In the genomic region with DNA sequence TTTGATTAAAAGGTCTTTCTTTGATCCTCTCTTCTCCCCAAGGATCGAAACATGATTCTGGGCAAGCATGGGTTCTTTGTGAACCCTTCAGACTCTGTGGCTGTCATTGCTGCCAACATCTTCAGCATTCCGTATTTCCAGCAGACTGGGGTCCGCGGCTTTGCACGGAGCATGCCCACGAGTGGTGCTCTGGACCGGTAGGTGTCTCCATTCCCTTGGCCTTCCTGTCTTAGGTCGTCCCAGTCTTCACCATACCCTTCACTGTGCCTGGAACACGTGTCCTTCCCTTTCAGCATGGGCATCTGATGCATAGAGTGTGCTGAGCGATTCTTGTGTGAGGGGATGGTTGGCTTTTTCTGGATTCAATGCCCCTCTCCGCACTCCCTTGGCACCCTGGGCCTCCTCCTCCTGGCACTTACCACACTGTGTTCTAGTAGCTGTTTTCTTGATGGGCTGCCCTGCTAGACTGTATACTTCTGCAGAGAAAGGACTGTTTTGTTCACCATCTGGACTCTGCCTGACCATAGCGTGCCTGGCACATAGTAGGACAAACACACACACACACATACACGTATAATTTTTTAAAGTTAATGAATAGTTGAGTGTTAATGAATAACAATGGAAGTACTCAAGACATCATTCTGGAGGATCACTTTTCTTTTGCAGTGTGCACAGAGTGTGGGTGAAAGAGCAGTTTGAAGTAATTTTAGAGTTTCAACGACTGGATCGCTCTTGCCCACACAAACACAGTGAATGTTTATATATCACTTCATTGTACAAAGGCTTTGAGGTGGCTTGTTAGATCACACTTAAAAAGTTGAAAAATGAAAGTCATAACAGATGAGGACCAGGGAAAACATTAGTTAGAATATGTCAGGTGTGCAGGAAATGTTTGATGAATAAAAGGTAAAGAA, we compare ENCODE assay signal across 30 cellular contexts.
"Had no signal": no experiment of that assay in that cellular context is flagged by ENCODE, and none has a peak within 500 bp of the region (broad histone marks: within the 10 kb centered on the region; RNA-seq: fewer than 3 reads in every experiment).

No MANE protein-coding gene starts in this region.

- H3K27ac ChIP-seq: brain microvascular endothelial cell, SJSA1, VCaP had no signal

- H3K27me3 Mint-ChIP-seq: activated B cell treated with CpG ODN at 0.5 μM for 24 hours; activated CD4-positive, alpha-beta memory T cell treated with anti-CD3 and anti-CD28 coated beads for 36 hours; activated naive CD8-positive, alpha-beta T cell treated with anti-CD3 and anti-CD28 coated beads for 36 hours; T-cell; T-helper 17 cell had no signal

- H3K4me1 Mint-ChIP-seq: activated B cell treated with CpG ODN at 0.5 μM for 24 hours had no signal

- H3K27ac Mint-ChIP-seq: activated B cell treated with CpG ODN at 0.5 μM for 24 hours; activated CD4-positive, alpha-beta memory T cell treated with anti-CD3 and anti-CD28 coated beads for 36 hours; activated naive CD8-positive, alpha-beta T cell treated with anti-CD3 and anti-CD28 coated beads for 36 hours; T-cell; T-helper 17 cell had no signal

- H3K9me3 Mint-ChIP-seq: activated B cell treated with CpG ODN at 0.5 μM for 24 hours; activated CD4-positive, alpha-beta memory T cell treated with anti-CD3 and anti-CD28 coated beads for 36 hours; activated naive CD8-positive, alpha-beta T cell treated with anti-CD3 and anti-CD28 coated beads for 36 hours; T-cell had no signal

- H3K27me3 ChIP-seq: brain microvascular endothelial cell, SJSA1 had no signal

- H3K9ac ChIP-seq: SK-N-SH had no signal

- H3K9me3 ChIP-seq: SJSA1, SK-N-SH had no signal

- H3K36me3 ChIP-seq: brain microvascular endothelial cell had no signal

- ATAC-seq: Panc1, T-cell, T-helper 17 cell had no signal

- H3K4me2 ChIP-seq: SK-N-SH had no signal

- H3K4me3 Mint-ChIP-seq: activated B cell treated with CpG ODN at 0.5 μM for 24 hours; activated CD4-positive, alpha-beta memory T cell treated with anti-CD3 and anti-CD28 coated beads for 36 hours; activated naive CD8-positive, alpha-beta T cell treated with anti-CD3 and anti-CD28 coated beads for 36 hours; T-cell; T-helper 17 cell had no signal

- H3K4me3 ChIP-seq: SJSA1 had no signal

- DNase-seq: activated B cell treated with CpG ODN at 0.5 μM for 24 hours; activated CD4-positive, alpha-beta memory T cell treated with anti-CD3 and anti-CD28 coated beads for 36 hours; activated CD4-positive, alpha-beta T cell treated with anti-CD3 and anti-CD28 coated beads for 4 hours; activated CD4-positive, alpha-beta T cell treated with anti-CD3 and anti-CD28 coated beads, Interleukin-2, amount 50 U/mL, for 1 hour; activated CD4-positive, CD25-positive, alpha-beta regulatory T cell treated with anti-CD3 and anti-CD28 coated beads, Interleukin-2, amount 50 U/mL, for 72 hours; activated CD8-positive, alpha-beta memory T cell treated with anti-CD3 and anti-CD28 coated beads, Interleukin-2, amount 50 U/mL, for 4 hours; activated effector memory CD4-positive, alpha-beta T cell treated with Interleukin-2 at 50 U/mL for 16 hours; activated naive CD4-positive, alpha-beta T cell; activated naive CD4-positive, alpha-beta T cell treated with anti-CD3 and anti-CD28 coated beads, Interleukin-2, amount 50 U/mL, for 16 hours; activated naive CD8-positive, alpha-beta T cell treated with anti-CD3 and anti-CD28 coated beads for 36 hours; activated T-cell treated with anti-CD3 and anti-CD28 coated beads, Interleukin-2, amount 50 U/mL, for 48 hours; amniotic stem cell; aorta; Karpas-422; KBM-7; NCI-H1105; NCI-H1436; NCI-H1694; NCI-H2029; NCI-H345; NCI-H524 treated with DMSO at 0.1 percent for 48 hours; RPMI8226; SHP77 treated with DMSO at 0.1 percent for 48 hours; SK-N-SH; T-cell; T-helper 17 cell had no signal
